In the genomic region with DNA sequence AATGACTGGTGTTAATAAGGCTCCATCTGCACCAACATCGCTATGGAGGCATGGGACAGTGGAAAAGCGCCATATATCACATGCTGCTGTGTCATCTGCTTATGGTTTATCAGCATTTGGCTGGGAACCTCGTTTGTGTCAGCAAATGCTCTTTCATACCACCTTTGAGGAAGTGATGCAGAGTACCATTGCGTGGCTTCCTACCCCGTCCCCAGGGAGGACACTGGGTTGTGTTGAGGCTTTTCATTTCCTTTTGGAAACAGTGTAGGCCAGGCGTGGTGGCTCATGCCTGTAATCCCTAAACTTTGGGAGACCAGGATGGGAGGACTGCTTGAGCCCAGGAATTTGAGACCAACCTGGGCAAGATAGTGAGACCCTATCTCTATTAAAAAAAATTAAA, we compare ENCODE assay signal across 12 cellular contexts. TPM values are rescaled to one million over a fixed set of nuclear protein-coding genes. Genes with fewer than 3 reads are reported as not detected.
DNase-seq lines count a peak whose midpoint lies in the region; ATAC-seq, FAIRE-seq and TF ChIP-seq lines count a peak whose summit lies in the region.
"Had no signal": no experiment of that assay in that cellular context is flagged by ENCODE, and none has a peak within 500 bp of the region (broad histone marks: within the 10 kb centered on the region; RNA-seq: fewer than 3 reads in every experiment).

No MANE protein-coding gene starts in this region.

- no peaks in the 10 kb centered on the region for H3K27me3 ChIP-seq in psoas muscle (ENCODE audit: insufficient read depth in 3 of 3, low read length in 2 of 3)
- H3K27me3 ChIP-seq: SJSA1 had no signal

- peak overlapping the region; percentile 43 for H3K27ac ChIP-seq in psoas muscle
- H3K27ac ChIP-seq: SJSA1 had no signal

- peaks cover 3% of the 10 kb centered on the region for H3K27me3 Mint-ChIP-seq in activated B cell treated with CpG ODN at 0.5 μM for 24 hours

- WGBS in psoas muscle, 3 donors = 55 to 58% (median 58%) methylated on average over 6 of the region's 6 CpGs

- DNase-seq in GM18507 (ENCODE audit: extremely low spot score, insufficient read length, low read depth) (no peak), activated B cell treated with CpG ODN at 0.5 μM for 24 hours (peak; percentile 52), psoas muscle (peak in 1 of 2 donors; percentile 49), hypothalamus (lab: John Stamatoyannopoulos, UW) (no peak)
- DNase-seq: stimulated activated CD4-positive, alpha-beta T cell treated with anti-CD3 and anti-CD28 coated beads, Interleukin-4, amount 100 ng/mL, for 4 hours had no signal

- H3K27ac Mint-ChIP-seq in activated B cell treated with CpG ODN at 0.5 μM for 24 hours = peak overlapping the region; percentile 86

- peak overlapping the region; percentile 69 for H3K4me3 Mint-ChIP-seq in activated B cell treated with CpG ODN at 0.5 μM for 24 hours

- no peak overlapping the region for H3K4me3 ChIP-seq in psoas muscle
- H3K4me3 ChIP-seq: SJSA1 had no signal

- no peaks in the 10 kb centered on the region for H3K9me3 Mint-ChIP-seq in activated B cell treated with CpG ODN at 0.5 μM for 24 hours

- peaks cover 28% of the 10 kb centered on the region for H3K4me1 Mint-ChIP-seq in activated B cell treated with CpG ODN at 0.5 μM for 24 hours

- CTCF ChIA-PET in activated B cell treated with CpG ODN at 0.5 μM for 24 hours (lab: Charles Lee) = interaction anchor here (1.7 kb wide), 1 partner anchor 99 kb away, joined by 4 read pairs; no protein-coding TSS in a partner anchor

- TF ChIP-seq CTCF in activated B cell treated with CpG ODN at 0.5 μM for 24 hours (IDR thresholded peaks at IDR 0.05) = no peak
- no peak for TF ChIP-seq CTCF in psoas muscle (IDR thresholded peaks at IDR 0.05)

- POLR2A ChIA-PET in activated B cell treated with CpG ODN at 0.5 μM for 24 hours (lab: Charles Lee) = interaction anchor here (0.7 kb wide), 1 partner anchor 17 kb away, joined by 15 read pairs; no protein-coding TSS in a partner anchor

- no peaks in the 10 kb centered on the region for H3K36me3 Mint-ChIP-seq in activated B cell treated with CpG ODN at 0.5 μM for 24 hours (ENCODE audit: low read depth)

- no peaks in the 10 kb centered on the region for H3K9me3 ChIP-seq in psoas muscle
- H3K9me3 ChIP-seq: SJSA1, thoracic aorta had no signal

- intact Hi-C loops in activated B cell treated with CpG ODN at 0.5 μM for 24 hours (cut with micrococcal nuclease) (loop anchor here (1.0 to 5.0 kb wide), 9 partner anchors 15 to 883 kb away; partner anchors contain the start of genes CCAR1, DDX50, PPA1 and SLC25A16), psoas muscle (cut with DNase I) (loop anchor here in 1 of 2 donors (5.0 kb wide), 2 partner anchors 173 to 227 kb away; no protein-coding TSS in a partner anchor)

- peak; percentile 44 for ATAC-seq in HG03354 (IDR thresholded peaks at IDR 0.05; ENCODE audit: poor library complexity, severe bottlenecking, unreplicated experiment)
- peak; percentile 58 for ATAC-seq in activated B cell treated with CpG ODN at 0.5 μM for 24 hours (ENCODE audit: low read depth)
- ATAC-seq in psoas muscle = no peak
- no peak for ATAC-seq in HG03469 (IDR thresholded peaks at IDR 0.05; ENCODE audit: unreplicated experiment)
- no peak for ATAC-seq in HG02763 (IDR thresholded peaks at IDR 0.05; ENCODE audit: unreplicated experiment)
- ATAC-seq in HG03045 (IDR thresholded peaks at IDR 0.05; ENCODE audit: unreplicated experiment) = no peak

- H3K36me3 ChIP-seq in psoas muscle (ENCODE audit: insufficient read depth in 1 of 2, low read depth in 1 of 2) = peaks cover 0 to 7% of the 10 kb centered on the region in 2 donors
- H3K36me3 ChIP-seq: SJSA1, thoracic aorta had no signal

- peak; percentile 77 for FAIRE-seq in GM18507 (lab: Jason Lieb, UNC)
- FAIRE-seq: islet of Langerhans had no signal

- H3K4me1 ChIP-seq in psoas muscle = peaks cover 21% of the 10 kb centered on the region

RNA-seq across cellular contexts. Expression of gene TACR2, which starts 6.8 kb away (rescaled TPM):
- not detected in 2 replicates for total RNA-seq in activated B cell treated with CpG ODN at 0.5 μM for 24 hours
- under 1 TPM; 0.21 to 0.46 (median 0.23) TPM for total RNA-seq in psoas muscle
- polyA plus RNA-seq in psoas muscle = under 1 TPM; 0.25 to 0.61 (median 0.31) TPM
- total RNA-seq: SJSA1 had no signal

RNA-seq across cellular contexts. Expression of gene TSPAN15, which starts 41.3 kb away (rescaled TPM):
- total RNA-seq in activated B cell treated with CpG ODN at 0.5 μM for 24 hours (0.35 TPM in 1 of 2 replicates, not detected in the other), psoas muscle (10 to 100 TPM in 1 of 4 donors, 1 to 10 TPM in 3; 6.3 to 35.0 (median 8.6) TPM)
- 10 to 100 TPM; 10.7 to 11.7 (median 11.6) TPM for polyA plus RNA-seq in psoas muscle

Comparison
In these comparisons a context has a peak if more than half of its experiments do, and no peak if none do; other contexts are left out.
1. ATAC-seq: peak in HG03354 (single experiment) and activated B cell treated with CpG ODN at 0.5 μM for 24 hours (single experiment); none in psoas muscle (0 of 4), HG03469 (single experiment), HG02763 (single experiment) and HG03045 (single experiment).